20 cellular contexts compared by ENCODE assay signal in genomic region chr14:67569651-67570290, GRCh38. TPM values are rescaled to one million over a fixed set of nuclear protein-coding genes. Genes with fewer than 3 reads are reported as not detected.
DNase-seq lines count a peak whose midpoint lies in the region; ATAC-seq and TF ChIP-seq lines count a peak whose summit lies in the region.
"Had no signal": no experiment of that assay in that cellular context is flagged by ENCODE, and none has a peak within 500 bp of the region (broad histone marks: within the 10 kb centered on the region; RNA-seq: fewer than 3 reads in every experiment).

No MANE protein-coding gene starts in this region.

- no peak overlapping the region for H3K9ac ChIP-seq in Loucy (ENCODE audit: low read depth, low read length, poor library complexity, severe bottlenecking)

- no peak for TF ChIP-seq CTCF in Loucy (conservative IDR thresholded peaks at IDR 0.05; ENCODE audit: low read length)
- no peak for TF ChIP-seq CTCF in dorsolateral prefrontal cortex (IDR thresholded peaks at IDR 0.05 in 54 of 56, conservative IDR thresholded peaks at IDR 0.05 in 2 of 56; ENCODE audit: low read depth in 1 of 56, partially characterized antibody in 56 of 56)

- POLR2A ChIA-PET in CD8-positive, alpha-beta memory T cell (lab: Charles Lee), result no interaction called here

- no peak overlapping the region for H3K27ac Mint-ChIP-seq in CD8-positive, alpha-beta memory T cell
- H3K27ac Mint-ChIP-seq: CD14-positive monocyte, HFFc6 had no signal

- H3K36me3 ChIP-seq in Loucy (ENCODE audit: insufficient read depth, low read length), result no peaks in the 10 kb centered on the region
- H3K36me3 ChIP-seq in CD8-positive, alpha-beta memory T cell (ENCODE audit: insufficient read depth, low read length), result no peaks in the 10 kb centered on the region

- no peak for ATAC-seq in activated T-cell treated with anti-CD3 and anti-CD28 coated beads, Interleukin-2, amount 50 U/mL, for 4 hours
- ATAC-seq: HepG2 had no signal

- H3K36me3 Mint-ChIP-seq in CD8-positive, alpha-beta memory T cell, result no peaks in the 10 kb centered on the region
- no peaks in the 10 kb centered on the region for H3K36me3 Mint-ChIP-seq in activated T-cell treated with anti-CD3 and anti-CD28 coated beads, Interleukin-2, amount 50 U/mL, for 4 hours (ENCODE audit: insufficient read depth)
- H3K36me3 Mint-ChIP-seq: CD14-positive monocyte had no signal

- H3K4me3 ChIP-seq in Loucy (ENCODE audit: low read length, poor library complexity, severe bottlenecking) (no peak overlapping the region), dorsolateral prefrontal cortex (no peak overlapping the region)
- no peak overlapping the region for H3K4me3 ChIP-seq in CD8-positive, alpha-beta memory T cell (ENCODE audit: low read length)

- no peak overlapping the region for H3K4me2 ChIP-seq in Loucy (ENCODE audit: low read depth, low read length, poor library complexity, severe bottlenecking)

- peak overlapping the region; percentile 52; the same call in 1 of the 2 replicates for H2AFZ ChIP-seq in Loucy (ENCODE audit: low read length)

- H3K4me3 Mint-ChIP-seq in CD8-positive, alpha-beta memory T cell, result no peak overlapping the region
- no peak overlapping the region for H3K4me3 Mint-ChIP-seq in activated T-cell treated with anti-CD3 and anti-CD28 coated beads, Interleukin-2, amount 50 U/mL, for 4 hours
- H3K4me3 Mint-ChIP-seq: CD14-positive monocyte, HFFc6 had no signal

- H3F3A ChIP-seq in Loucy (ENCODE audit: low read depth), result no peaks in the 10 kb centered on the region

- no peaks in the 10 kb centered on the region for H3K9me3 Mint-ChIP-seq in CD8-positive, alpha-beta memory T cell
- H3K9me3 Mint-ChIP-seq in activated T-cell treated with anti-CD3 and anti-CD28 coated beads, Interleukin-2, amount 50 U/mL, for 4 hours, result no peaks in the 10 kb centered on the region
- H3K9me3 Mint-ChIP-seq: CD14-positive monocyte, HFFc6 had no signal

- no peaks in the 10 kb centered on the region for H3K79me2 ChIP-seq in Loucy (ENCODE audit: insufficient read depth, low read length)

- no peaks in the 10 kb centered on the region for H3K4me1 ChIP-seq in Loucy (ENCODE audit: insufficient read depth, low read length, poor library complexity, severe bottlenecking)
- H3K4me1 ChIP-seq in CD8-positive, alpha-beta memory T cell (ENCODE audit: insufficient read depth, low read length), result no peaks in the 10 kb centered on the region

- intact Hi-C loops in dorsolateral prefrontal cortex (cut with DNase I), result loop anchor here in 1 of 2 donors (2.0 to 5.0 kb wide), 2 partner anchors 43 to 142 kb away; no protein-coding TSS in a partner anchor

- H3K27me3 Mint-ChIP-seq in CD8-positive, alpha-beta memory T cell, result peaks cover 5% of the 10 kb centered on the region in 2 donors
- peaks cover 5% of the 10 kb centered on the region for H3K27me3 Mint-ChIP-seq in activated T-cell treated with anti-CD3 and anti-CD28 coated beads, Interleukin-2, amount 50 U/mL, for 4 hours (ENCODE audit: low read depth)

- H3K4me1 Mint-ChIP-seq in CD8-positive, alpha-beta memory T cell, result no peaks in the 10 kb centered on the region
- no peaks in the 10 kb centered on the region for H3K4me1 Mint-ChIP-seq in activated T-cell treated with anti-CD3 and anti-CD28 coated beads, Interleukin-2, amount 50 U/mL, for 4 hours (ENCODE audit: low read depth)
- H3K4me1 Mint-ChIP-seq: CD14-positive monocyte had no signal

- peak; percentile 60 for DNase-seq in NCI-H82 treated with DMSO at 0.1 percent for 48 hours (lab: John Stamatoyannopoulos, UW; ENCODE audit: unreplicated experiment)
- DNase-seq in dorsolateral prefrontal cortex, result peak in 2 of 10 donors; percentile 16 to 27
- peak; percentile 8 for DNase-seq in retina
- DNase-seq in NCI-H2227 treated with DMSO at 0.1 percent for 48 hours (lab: John Stamatoyannopoulos, UW), result no peak
- no peak for DNase-seq in CD8-positive, alpha-beta memory T cell
- DNase-seq in NCI-H187 treated with DMSO at 0.1 percent for 48 hours (lab: John Stamatoyannopoulos, UW), result no peak
- DNase-seq in activated T-cell treated with anti-CD3 and anti-CD28 coated beads, Interleukin-2, amount 50 U/mL, for 4 hours, result no peak
- DNase-seq: ACHN, AML-193, COR-L47, HFFc6, KG1, NCI-H1048, NCI-H146, NCI-H345, NCI-H69, RPMI8226 had no signal

- no peaks in the 10 kb centered on the region for H3K9me3 ChIP-seq in Loucy (ENCODE audit: insufficient read depth, low read depth, low read length)
- H3K9me3 ChIP-seq in CD8-positive, alpha-beta memory T cell (ENCODE audit: low read length), result no peaks in the 10 kb centered on the region

- peak overlapping the region in 53 of 59 donors; percentile 1 to 90 (median 76) for H3K27ac ChIP-seq in dorsolateral prefrontal cortex
- no peak overlapping the region for H3K27ac ChIP-seq in CD8-positive, alpha-beta memory T cell (ENCODE audit: low read depth, low read length)

- no peaks in the 10 kb centered on the region for H4K20me1 ChIP-seq in Loucy (ENCODE audit: insufficient read depth, low read length, poor library complexity, severe bottlenecking)

- H3K27me3 ChIP-seq in Loucy (ENCODE audit: insufficient read depth, low read length, poor library complexity, severe bottlenecking) (no peaks in the 10 kb centered on the region), dorsolateral prefrontal cortex (no peaks in the 10 kb centered on the region)
- no peaks in the 10 kb centered on the region for H3K27me3 ChIP-seq in CD8-positive, alpha-beta memory T cell (ENCODE audit: insufficient read depth, low read length, poor library complexity, severe bottlenecking)

- H3K9me2 ChIP-seq in Loucy (replicated peaks; ENCODE audit: low read depth, low read length), result no peaks in the 10 kb centered on the region

- CTCF ChIA-PET in CD8-positive, alpha-beta memory T cell (lab: Charles Lee), result interaction anchor here (1.5 to 12.8 kb wide), 6 partner anchors 11 to 143 kb away, joined by 3 to 263 read pairs (median 20); no protein-coding TSS in a partner anchor

RNA-seq across cellular contexts. Expression of gene PIGH, which starts 30.3 kb away (rescaled TPM):
- total RNA-seq in dorsolateral prefrontal cortex, result 10 to 100 TPM; 19.8 to 43.6 (median 29.0) TPM
- total RNA-seq in CD8-positive, alpha-beta memory T cell, result 10 to 100 TPM; 24.2 to 26.1 TPM
- polyA plus RNA-seq in CD8-positive, alpha-beta memory T cell, result 39.3 TPM
- 10 to 100 TPM; 37.2 to 41.4 (median 39.6) TPM for total RNA-seq in activated T-cell treated with anti-CD3 and anti-CD28 coated beads, Interleukin-2, amount 50 U/mL, for 4 hours

RNA-seq across cellular contexts. Expression of gene PLEKHH1, which starts 36.7 kb away (rescaled TPM):
- total RNA-seq in dorsolateral prefrontal cortex, result 100 to 1,000 TPM in 105 of 120 experiments, 10 to 100 TPM in 15; 42.5 to 965 (median 248) TPM
- under 1 TPM; 0.77 to 0.86 TPM for total RNA-seq in CD8-positive, alpha-beta memory T cell
- not detected for polyA plus RNA-seq in CD8-positive, alpha-beta memory T cell
- 1 to 10 TPM; 1.1 to 2.3 (median 1.1) TPM for total RNA-seq in activated T-cell treated with anti-CD3 and anti-CD28 coated beads, Interleukin-2, amount 50 U/mL, for 4 hours
- polyA plus RNA-seq: CD14-positive monocyte had no signal

RNA-seq across cellular contexts. Expression of gene ARG2, which starts 49.9 kb away (rescaled TPM):
- total RNA-seq in dorsolateral prefrontal cortex, result 10 to 100 TPM in 106 of 120 experiments, 1 to 10 TPM in 14; 5.2 to 42.6 (median 14.9) TPM
- total RNA-seq in CD8-positive, alpha-beta memory T cell, result 1 to 10 TPM; 2.3 to 2.8 TPM
- polyA plus RNA-seq in CD8-positive, alpha-beta memory T cell, result 1.2 TPM
- total RNA-seq in activated T-cell treated with anti-CD3 and anti-CD28 coated beads, Interleukin-2, amount 50 U/mL, for 4 hours, result 1 to 10 TPM; 3.1 to 4.6 (median 4.3) TPM

Comparison
In these comparisons a context has a peak if more than half of its experiments do, and no peak if none do; other contexts are left out.
1. DNase-seq: peak in NCI-H82 treated with DMSO at 0.1 percent for 48 hours (single experiment) and retina (single experiment); none in NCI-H2227 treated with DMSO at 0.1 percent for 48 hours (single experiment), CD8-positive, alpha-beta memory T cell (0 of 5), NCI-H187 treated with DMSO at 0.1 percent for 48 hours (single experiment) and activated T-cell treated with anti-CD3 and anti-CD28 coated beads, Interleukin-2, amount 50 U/mL, for 4 hours (single experiment).
2. RNA of gene PLEKHH1, which starts 36.7 kb away (total RNA-seq): 42.5 to 965 TPM in dorsolateral prefrontal cortex; 1.1 to 2.3 TPM in activated T-cell treated with anti-CD3 and anti-CD28 coated beads, Interleukin-2, amount 50 U/mL, for 4 hours and 0.77 to 0.86 TPM in CD8-positive, alpha-beta memory T cell; every median in the first group is over 10 times any median in the second.